20 cellular contexts compared by ENCODE assay signal in the genomic region with DNA sequence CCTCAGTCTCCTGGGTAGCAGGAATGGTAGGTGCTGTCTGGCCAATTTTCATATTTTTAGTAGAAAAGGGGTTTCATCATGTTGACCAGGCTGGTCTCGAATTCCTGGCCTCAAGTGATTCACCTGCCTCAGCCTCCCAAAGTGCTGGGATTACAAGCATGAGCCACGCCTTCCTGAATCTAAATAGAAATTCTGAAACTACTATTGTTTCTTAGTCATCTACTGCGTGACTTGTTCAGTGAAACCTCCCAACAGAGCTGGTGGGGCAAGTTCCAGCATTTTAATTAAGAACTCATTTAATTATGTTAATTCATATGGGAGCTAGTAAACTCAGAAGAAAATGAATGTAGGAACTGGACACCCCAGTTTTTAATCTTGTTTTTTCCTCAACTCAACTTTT.
DNase-seq lines count a peak whose midpoint lies in the region; ATAC-seq and TF ChIP-seq lines count a peak whose summit lies in the region.
"Had no signal": no experiment of that assay in that cellular context is flagged by ENCODE, and none has a peak within 500 bp of the region (broad histone marks: within the 10 kb centered on the region; RNA-seq: fewer than 3 reads in every experiment).

No MANE protein-coding gene starts in this region.

- TF ChIP-seq CTCF in epithelial cell of esophagus (IDR thresholded peaks at IDR 0.05; ENCODE audit: insufficient read depth, low read depth, low read length, missing control alignments) (no peak), foreskin keratinocyte (conservative IDR thresholded peaks at IDR 0.05) (no peak)

- DNase-seq in ELR (ENCODE audit: low read depth) (peak; percentile 5), HT1080 (ENCODE audit: low read depth) (peak; percentile 32), epithelial cell of esophagus (ENCODE audit: low read depth) (peak; percentile 59), foreskin keratinocyte (peak; percentile 19 to 65), anterior cingulate cortex (lab: John Stamatoyannopoulos, UW) (no peak), mesenteric fat pad (ENCODE audit: low spot score) (no peak), cerebellum (ENCODE audit: low spot score) (no peak)
- DNase-seq: ACHN; BE2C; C1 segment of cervical spinal cord; CD4-positive, alpha-beta T cell; DMS153; DMS79; GF-D8; HCEC 1CT; KBM-7 had no signal

- no peaks in the 10 kb centered on the region for H3K4me1 ChIP-seq in foreskin keratinocyte
- H3K4me1 ChIP-seq: BE2C had no signal

- ATAC-seq in foreskin keratinocyte: peak; percentile 85
- no peak for ATAC-seq in HG03442 (IDR thresholded peaks at IDR 0.05; ENCODE audit: unreplicated experiment)
- ATAC-seq: GM12878, GM23338, HepG2 had no signal

- H3K4me3 ChIP-seq in epithelial cell of esophagus (ENCODE audit: low read length): no peak overlapping the region
- H3K4me3 ChIP-seq: GM12878, GM23338 had no signal

- no peak overlapping the region for H3K27ac ChIP-seq in foreskin keratinocyte

- H3K27me3 ChIP-seq in foreskin keratinocyte: no peaks in the 10 kb centered on the region
- H3K27me3 ChIP-seq: BE2C had no signal

Comparison
In these comparisons a context has a peak if more than half of its experiments do, and no peak if none do; other contexts are left out.
1. DNase-seq: peak in ELR (single experiment), HT1080 (single experiment), epithelial cell of esophagus (single experiment) and foreskin keratinocyte (2 of 2); none in anterior cingulate cortex (0 of 58), mesenteric fat pad (single experiment) and cerebellum (single experiment).